33 cellular contexts compared by ENCODE assay signal in genomic region chr13:24719139-24719538, GRCh38. TPM values are rescaled to one million over a fixed set of nuclear protein-coding genes. Genes with fewer than 3 reads are reported as not detected.
"Had no signal": no experiment of that assay in that cellular context is flagged by ENCODE, and none has a peak within 500 bp of the region (broad histone marks: within the 10 kb centered on the region; RNA-seq: fewer than 3 reads in every experiment).

No MANE protein-coding gene starts in this region.

- H3K27ac Mint-ChIP-seq: activated B cell treated with CpG ODN at 0.5 μM for 24 hours; activated CD4-positive, alpha-beta memory T cell treated with anti-CD3 and anti-CD28 coated beads, Interleukin-2, amount 10 ng/mL, durations not matched to agents 7 days and 5 days; activated CD4-positive, alpha-beta T cell treated with anti-CD3 and anti-CD28 coated beads, Interleukin-2, amount 10 ng/mL, durations not matched to agents 7 days and 5 days; activated CD8-positive, alpha-beta memory T cell treated with anti-CD3 and anti-CD28 coated beads, Interleukin-2, amount 10 ng/mL, durations not matched to agents 7 days and 5 days; activated CD8-positive, alpha-beta T cell treated with anti-CD3 and anti-CD28 coated beads, Interleukin-2, amount 10 ng/mL, durations not matched to agents 7 days and 5 days; activated naive CD4-positive, alpha-beta T cell treated with anti-CD3 and anti-CD28 coated beads, Interleukin-2, amount 10 ng/mL, durations not matched to agents 7 days and 5 days; activated naive CD4-positive, alpha-beta T cell treated with anti-CD3 and anti-CD28 coated beads, Interleukin-2, amount 50 U/mL, for 24 hours; activated naive CD8-positive, alpha-beta T cell; activated naive CD8-positive, alpha-beta T cell treated with anti-CD3 and anti-CD28 coated beads, Interleukin-2, amount 10 ng/mL, durations not matched to agents 7 days and 5 days; activated naive CD8-positive, alpha-beta T cell treated with anti-CD3 and anti-CD28 coated beads, Interleukin-2, amount 50 U/mL, for 24 hours; activated T-helper 2 cell treated with anti-CD3 and anti-CD28 coated beads, Interferon-gamma antibody, Interleukin-2, Interleukin-4, amounts not matched to agents 10 μg/mL and 5 μg/mL and 100 μg/mL, durations not matched to agents 14 hours and 24 hours and 36 hours; brain; T-helper 1 cell treated with Interleukin-12 subunit alpha and Interleukin-12 subunit beta and Interleukin-4 antibody, amounts not matched to agents 30 μg/mL and 1 μg/mL, for 36 hours had no signal

- H3K36me3 ChIP-seq: ascending aorta, cardiac muscle cell had no signal

- H3K4me1 Mint-ChIP-seq: activated B cell treated with CpG ODN at 0.5 μM for 24 hours; activated naive CD4-positive, alpha-beta T cell treated with anti-CD3 and anti-CD28 coated beads, Interleukin-2, amount 50 U/mL, for 24 hours; activated naive CD8-positive, alpha-beta T cell treated with anti-CD3 and anti-CD28 coated beads, Interleukin-2, amount 50 U/mL, for 24 hours; brain; central memory CD8-positive, alpha-beta T cell had no signal

- H3K4me3 Mint-ChIP-seq: activated B cell treated with CpG ODN at 0.5 μM for 24 hours; activated CD4-positive, alpha-beta memory T cell treated with anti-CD3 and anti-CD28 coated beads, Interleukin-2, amount 10 ng/mL, durations not matched to agents 7 days and 5 days; activated CD4-positive, alpha-beta T cell treated with anti-CD3 and anti-CD28 coated beads, Interleukin-2, amount 10 ng/mL, durations not matched to agents 7 days and 5 days; activated CD8-positive, alpha-beta memory T cell treated with anti-CD3 and anti-CD28 coated beads, Interleukin-2, amount 10 ng/mL, durations not matched to agents 7 days and 5 days; activated CD8-positive, alpha-beta T cell treated with anti-CD3 and anti-CD28 coated beads, Interleukin-2, amount 10 ng/mL, durations not matched to agents 7 days and 5 days; activated naive CD4-positive, alpha-beta T cell treated with anti-CD3 and anti-CD28 coated beads, Interleukin-2, amount 10 ng/mL, durations not matched to agents 7 days and 5 days; activated naive CD4-positive, alpha-beta T cell treated with anti-CD3 and anti-CD28 coated beads, Interleukin-2, amount 50 U/mL, for 24 hours; activated naive CD8-positive, alpha-beta T cell; activated naive CD8-positive, alpha-beta T cell treated with anti-CD3 and anti-CD28 coated beads, Interleukin-2, amount 10 ng/mL, durations not matched to agents 7 days and 5 days; activated naive CD8-positive, alpha-beta T cell treated with anti-CD3 and anti-CD28 coated beads, Interleukin-2, amount 50 U/mL, for 24 hours; activated T-cell treated with anti-CD3 and anti-CD28 coated beads, Interleukin-2, amount 50 U/mL, for 4 hours; brain; central memory CD8-positive, alpha-beta T cell; T-helper 1 cell treated with Interleukin-12 subunit alpha and Interleukin-12 subunit beta and Interleukin-4 antibody, amounts not matched to agents 30 μg/mL and 1 μg/mL, for 36 hours had no signal

- H3K9me3 Mint-ChIP-seq: activated B cell treated with CpG ODN at 0.5 μM for 24 hours; activated CD4-positive, alpha-beta memory T cell treated with anti-CD3 and anti-CD28 coated beads, Interleukin-2, amount 10 ng/mL, durations not matched to agents 7 days and 5 days; activated CD4-positive, alpha-beta T cell treated with anti-CD3 and anti-CD28 coated beads, Interleukin-2, amount 10 ng/mL, durations not matched to agents 7 days and 5 days; activated naive CD4-positive, alpha-beta T cell treated with anti-CD3 and anti-CD28 coated beads, Interleukin-2, amount 10 ng/mL, durations not matched to agents 7 days and 5 days; activated naive CD4-positive, alpha-beta T cell treated with anti-CD3 and anti-CD28 coated beads, Interleukin-2, amount 50 U/mL, for 24 hours; activated naive CD8-positive, alpha-beta T cell treated with anti-CD3 and anti-CD28 coated beads, Interleukin-2, amount 10 ng/mL, durations not matched to agents 7 days and 5 days; activated naive CD8-positive, alpha-beta T cell treated with anti-CD3 and anti-CD28 coated beads, Interleukin-2, amount 50 U/mL, for 24 hours; activated T-cell treated with anti-CD3 and anti-CD28 coated beads, Interleukin-2, amount 50 U/mL, for 4 hours; activated T-helper 2 cell treated with anti-CD3 and anti-CD28 coated beads, Interferon-gamma antibody, Interleukin-2, Interleukin-4, amounts not matched to agents 10 μg/mL and 5 μg/mL and 100 μg/mL, durations not matched to agents 14 hours and 24 hours and 36 hours; central memory CD8-positive, alpha-beta T cell; T-helper 1 cell treated with Interleukin-12 subunit alpha and Interleukin-12 subunit beta and Interleukin-4 antibody, amounts not matched to agents 30 μg/mL and 1 μg/mL, for 36 hours had no signal

- H3K36me3 Mint-ChIP-seq: activated CD8-positive, alpha-beta memory T cell treated with anti-CD3 and anti-CD28 coated beads, Interleukin-2, amount 10 ng/mL, durations not matched to agents 7 days and 5 days; activated naive CD4-positive, alpha-beta T cell treated with anti-CD3 and anti-CD28 coated beads, Interleukin-2, amount 10 ng/mL, durations not matched to agents 7 days and 5 days; activated naive CD4-positive, alpha-beta T cell treated with anti-CD3 and anti-CD28 coated beads, Interleukin-2, amount 50 U/mL, for 24 hours; activated naive CD8-positive, alpha-beta T cell; activated naive CD8-positive, alpha-beta T cell treated with anti-CD3 and anti-CD28 coated beads, Interleukin-2, amount 10 ng/mL, durations not matched to agents 7 days and 5 days; brain had no signal

- H3K27me3 Mint-ChIP-seq: activated naive CD4-positive, alpha-beta T cell treated with anti-CD3 and anti-CD28 coated beads, Interleukin-2, amount 50 U/mL, for 24 hours; activated naive CD8-positive, alpha-beta T cell had no signal

- DNase-seq: activated B cell treated with CpG ODN at 0.5 μM for 24 hours; activated CD4-positive, alpha-beta memory T cell treated with anti-CD3 and anti-CD28 coated beads, Interleukin-2, amount 10 ng/mL, durations not matched to agents 7 days and 5 days; activated CD4-positive, alpha-beta T cell treated with anti-CD3 and anti-CD28 coated beads for 4 hours; activated CD4-positive, alpha-beta T cell treated with anti-CD3 and anti-CD28 coated beads, Interleukin-2, amount 10 ng/mL, durations not matched to agents 7 days and 5 days; activated CD4-positive, alpha-beta T cell treated with anti-CD3 and anti-CD28 coated beads, Interleukin-2, amount 50 U/mL, for 48 hours; activated CD4-positive, CD25-positive, alpha-beta regulatory T cell treated with anti-CD3 and anti-CD28 coated beads, Interleukin-2, amount 50 U/mL, for 72 hours; activated CD8-positive, alpha-beta memory T cell treated with anti-CD3 and anti-CD28 coated beads for 24 hours; activated CD8-positive, alpha-beta memory T cell treated with anti-CD3 and anti-CD28 coated beads, Interleukin-2, amount 10 ng/mL, durations not matched to agents 7 days and 5 days; activated CD8-positive, alpha-beta memory T cell treated with anti-CD3 and anti-CD28 coated beads, Interleukin-2, amount 50 U/mL, for 48 hours; activated CD8-positive, alpha-beta T cell treated with anti-CD3 and anti-CD28 coated beads, Interleukin-2, amount 10 ng/mL, durations not matched to agents 7 days and 5 days; activated effector memory CD4-positive, alpha-beta T cell treated with Interleukin-2 at 50 U/mL for 16 hours; activated gamma-delta T cell; activated naive CD4-positive, alpha-beta T cell treated with anti-CD3 and anti-CD28 coated beads, Interleukin-2, amount 10 ng/mL, durations not matched to agents 7 days and 5 days; activated naive CD4-positive, alpha-beta T cell treated with Interleukin-2 at 50 U/mL for 16 hours; activated naive CD8-positive, alpha-beta T cell treated with anti-CD3 and anti-CD28 coated beads, Interleukin-2, amount 10 ng/mL, durations not matched to agents 7 days and 5 days; activated naive CD8-positive, alpha-beta T cell treated with anti-CD3 and anti-CD28 coated beads, Interleukin-2, amount 50 U/mL, for 24 hours; activated T-cell treated with anti-CD3 and anti-CD28 coated beads, Interleukin-2, amount 50 U/mL, for 4 hours; amygdala; anterior cingulate cortex; caudate nucleus; cerebellar nuclear complex; T-helper 1 cell had no signal

- H3K4me3 ChIP-seq: ascending aorta, cardiac muscle cell had no signal

- H3K4me1 ChIP-seq: ascending aorta had no signal

- ATAC-seq: activated CD8-positive, alpha-beta memory T cell treated with anti-CD3 and anti-CD28 coated beads, Interleukin-2, amount 10 ng/mL, durations not matched to agents 7 days and 5 days; activated CD8-positive, alpha-beta T cell treated with anti-CD3 and anti-CD28 coated beads, Interleukin-2, amount 10 ng/mL, durations not matched to agents 7 days and 5 days; activated naive CD8-positive, alpha-beta T cell treated with anti-CD3 and anti-CD28 coated beads, Interleukin-2, amount 50 U/mL, for 24 hours; activated T-cell treated with anti-CD3 and anti-CD28 coated beads, Interleukin-2, amount 50 U/mL, for 4 hours had no signal

- H3K27me3 ChIP-seq: ascending aorta, cardiac muscle cell had no signal

- H3K27ac ChIP-seq: ascending aorta, cardiac muscle cell, VCaP had no signal

- H3K9me3 ChIP-seq: ascending aorta had no signal

RNA-seq across cellular contexts. Expression of gene ATP12A, which starts 38.9 kb away (rescaled TPM):
- total RNA-seq: activated B cell treated with CpG ODN at 0.5 μM for 24 hours; activated naive CD8-positive, alpha-beta T cell treated with anti-CD3 and anti-CD28 coated beads, Interleukin-2, amount 10 ng/mL, durations not matched to agents 7 days and 5 days; ascending aorta; cardiac muscle cell had no signal
- polyA plus RNA-seq: cardiac muscle cell had no signal

RNA-seq across cellular contexts. Expression of gene RNF17, which starts 44.8 kb away (rescaled TPM):
- total RNA-seq: activated B cell treated with CpG ODN at 0.5 μM for 24 hours; activated CD4-positive, alpha-beta memory T cell treated with anti-CD3 and anti-CD28 coated beads, Interleukin-2, amount 10 ng/mL, durations not matched to agents 7 days and 5 days; activated CD8-positive, alpha-beta memory T cell treated with anti-CD3 and anti-CD28 coated beads, Interleukin-2, amount 10 ng/mL, durations not matched to agents 7 days and 5 days; activated CD8-positive, alpha-beta T cell treated with anti-CD3 and anti-CD28 coated beads, Interleukin-2, amount 10 ng/mL, durations not matched to agents 7 days and 5 days; activated naive CD8-positive, alpha-beta T cell treated with anti-CD3 and anti-CD28 coated beads, Interleukin-2, amount 10 ng/mL, durations not matched to agents 7 days and 5 days; activated T-cell treated with anti-CD3 and anti-CD28 coated beads, Interleukin-2, amount 50 U/mL, for 4 hours; activated T-helper 2 cell treated with anti-CD3 and anti-CD28 coated beads, Interferon-gamma antibody, Interleukin-2, Interleukin-4, amounts not matched to agents 10 μg/mL and 5 μg/mL and 100 μg/mL, durations not matched to agents 14 hours and 24 hours and 36 hours; ascending aorta; bronchial epithelial cell; cardiac muscle cell; T-helper 2 cell treated with Interferon-gamma antibody and Interleukin-4, amounts not matched to agents 100 ng/mL and 5 ng/mL, for 36 hours had no signal
- polyA plus RNA-seq: cardiac muscle cell had no signal
